ENCODE assay signal across 19 cellular contexts in genomic region chr1:175363046-175363445, GRCh38.
"Had no signal": no experiment of that assay in that cellular context is flagged by ENCODE, and none has a peak within 500 bp of the region (broad histone marks: within the 10 kb centered on the region; RNA-seq: fewer than 3 reads in every experiment).

No MANE protein-coding gene starts in this region.

- H3K4me3 ChIP-seq: sigmoid colon, smooth muscle cell, stomach, suprapubic skin, tibial nerve had no signal

- H3K27me3 ChIP-seq: sigmoid colon had no signal

- H3K27ac ChIP-seq: sigmoid colon, stomach, suprapubic skin, tibial nerve had no signal

- DNase-seq: activated CD8-positive, alpha-beta memory T cell treated with anti-CD3 and anti-CD28 coated beads for 24 hours; activated CD8-positive, alpha-beta memory T cell treated with anti-CD3 and anti-CD28 coated beads, Interleukin-2, amount 50 U/mL, for 4 hours; activated naive CD4-positive, alpha-beta T cell treated with Interleukin-2 at 50 U/mL for 16 hours; activated naive CD8-positive, alpha-beta T cell treated with anti-CD3 and anti-CD28 coated beads for 36 hours; activated T-cell treated with anti-CD3 and anti-CD28 coated beads, Interleukin-2, amount 50 U/mL, for 24 hours; cortex of kidney; foreskin melanocyte; glutamatergic neuron; hippocampal formation; left ventricle myocardium superior; midbrain; natural killer cell; retina; sigmoid colon; stimulated activated CD4-positive, alpha-beta T cell treated with anti-CD3 and anti-CD28 coated beads, Interleukin-15, amount 100 ng/mL, for 24 hours; stomach had no signal

- H3K36me3 ChIP-seq: sigmoid colon, stomach, suprapubic skin, tibial nerve had no signal

- H3K4me2 ChIP-seq: smooth muscle cell had no signal

- H3K4me1 ChIP-seq: sigmoid colon, stomach, suprapubic skin, tibial nerve had no signal

- H3K9me3 ChIP-seq: sigmoid colon, stomach, suprapubic skin, tibial nerve had no signal
